1 cellular context compared by ENCODE assay signal in genomic region chr5:157917909-157918809, GRCh38.
TF ChIP-seq lines count a peak whose summit lies in the region.

No MANE protein-coding gene starts in this region.

TF ChIP-seq in IMR-90, 13 proteins besides CTCF, POLR2A, EP300 and RAD21:
- TF ChIP-seq MAFK (IDR thresholded peaks at IDR 0.05; ENCODE audit: low read depth, low read length) (peak; percentile 82), CHD1 (IDR thresholded peaks at IDR 0.05; ENCODE audit: low read depth, low read length) (no peak), RCOR1 (IDR thresholded peaks at IDR 0.05; ENCODE audit: insufficient replicate concordance, low read length) (no peak), SMC3 (IDR thresholded peaks at IDR 0.05; ENCODE audit: low read depth, low read length) (peak; percentile 67)
